Comparison of ENCODE assay signal across 18 cellular contexts in genomic region chr9:131984564-131984963, GRCh38.
DNase-seq lines count a peak whose midpoint lies in the region; ATAC-seq and TF ChIP-seq lines count a peak whose summit lies in the region.
"Had no signal": no experiment of that assay in that cellular context is flagged by ENCODE, and none has a peak within 500 bp of the region (broad histone marks: within the 10 kb centered on the region; RNA-seq: fewer than 3 reads in every experiment).

No MANE protein-coding gene starts in this region.

- no peak overlapping the region for H3K9ac ChIP-seq in GM23248
- H3K9ac ChIP-seq in IMR-90 (ENCODE audit: low read depth, low read length): no peak overlapping the region
- H3K9ac ChIP-seq in trophoblast cell (ENCODE audit: low read length): no peak overlapping the region

- H3F3A ChIP-seq in GM23248 (ENCODE audit: insufficient read depth): peaks cover 14% of the 10 kb centered on the region; the same call in 1 of the 2 replicates

- TF ChIP-seq CTCF in IMR-90 (conservative IDR thresholded peaks at IDR 0.05; ENCODE audit: low read depth, low read length) (no peak), choroid plexus epithelial cell (conservative IDR thresholded peaks at IDR 0.05; ENCODE audit: low read depth, low read length) (no peak), OCI-LY7 (conservative IDR thresholded peaks at IDR 0.05; ENCODE audit: low read length) (no peak)

- no peaks in the 10 kb centered on the region for H4K20me1 ChIP-seq in GM23248 (ENCODE audit: insufficient read depth)
- peaks cover 7% of the 10 kb centered on the region; the same call in 1 of the 2 replicates for H4K20me1 ChIP-seq in IMR-90 (ENCODE audit: insufficient read depth, low read length)
- no peaks in the 10 kb centered on the region; the same call in 1 of the 2 replicates for H4K20me1 ChIP-seq in OCI-LY7 (ENCODE audit: insufficient read depth, low read length)

- H3K23ac ChIP-seq in IMR-90 (ENCODE audit: low read depth, low read length): no peak overlapping the region
- H3K23ac ChIP-seq in trophoblast cell (ENCODE audit: low read length): no peak overlapping the region

- H3K27me3 ChIP-seq in GM23248 (replicated peaks; ENCODE audit: insufficient read depth) (no peaks in the 10 kb centered on the region), IMR-90 (ENCODE audit: control insufficient read depth, insufficient read depth, low read length) (no peaks in the 10 kb centered on the region), trophoblast cell (ENCODE audit: insufficient read depth, low read length) (no peaks in the 10 kb centered on the region), H7 (ENCODE audit: control insufficient read depth, insufficient read depth, low read length) (no peaks in the 10 kb centered on the region)
- H3K27me3 ChIP-seq: BE2C had no signal

- dilution Hi-C loops in IMR-90 (cut with HindIII; ENCODE audit: low sequenced_read_pairs, unreplicated experiment): no loop called here

- no peak overlapping the region for H2BK15ac ChIP-seq in IMR-90 (ENCODE audit: low read depth, low read length)

- H2AFZ ChIP-seq in GM23248: no peak overlapping the region
- no peak overlapping the region for H2AFZ ChIP-seq in IMR-90 (replicated peaks; ENCODE audit: low read length, poor library complexity)
- H2AFZ ChIP-seq in trophoblast cell (ENCODE audit: insufficient read depth, low read length, poor library complexity): no peak overlapping the region
- H2AFZ ChIP-seq in OCI-LY7 (ENCODE audit: low read length): no peak overlapping the region
- H2AFZ ChIP-seq: GM23338 had no signal

- no TSS peak for BruUV-seq in IMR-90 (replicated peaks; lab: Mats Ljungman, UMichigan)
- no TSS peak for BruUV-seq in OCI-LY7 (replicated peaks; lab: Mats Ljungman, UMichigan)

- H4K8ac ChIP-seq in IMR-90 (ENCODE audit: low read depth in 2 of 2, low read length in 2 of 2) (no peak overlapping the region), trophoblast cell (ENCODE audit: low read depth, low read length) (no peak overlapping the region)

- TF ChIP-seq RAD21 in IMR-90 (IDR thresholded peaks at IDR 0.05; ENCODE audit: low read length): no peak

- H3K36me3 ChIP-seq in GM23248 (ENCODE audit: low read depth): no peaks in the 10 kb centered on the region
- H3K36me3 ChIP-seq in IMR-90 (ENCODE audit: control insufficient read depth, insufficient read depth, low read length): no peaks in the 10 kb centered on the region
- no peaks in the 10 kb centered on the region for H3K36me3 ChIP-seq in trophoblast cell (ENCODE audit: control insufficient read depth in 1 of 2, insufficient read depth in 2 of 2, low read length in 2 of 2)
- H3K36me3 ChIP-seq in OCI-LY7 (ENCODE audit: insufficient read depth, low read length): no peaks in the 10 kb centered on the region
- no peaks in the 10 kb centered on the region for H3K36me3 ChIP-seq in H7 (replicated peaks; ENCODE audit: control insufficient read depth, insufficient read depth, low read length)
- H3K36me3 ChIP-seq: BE2C had no signal

- peak; percentile 27; the same call in 1 of the 2 replicates for ATAC-seq in IMR-90 (ENCODE audit: low read depth)
- no peak for ATAC-seq in GM21723 (IDR thresholded peaks at IDR 0.05; ENCODE audit: unreplicated experiment)
- ATAC-seq: A549, GM23338, K562 had no signal

- CTCF ChIA-PET in IMR-90 (lab: Yijun Ruan, JAX): interaction anchor here (1.4 kb wide), 1 partner anchor 121 kb away, joined by 3 read pairs; no protein-coding TSS in a partner anchor
- CTCF ChIA-PET in OCI-LY7 (lab: Charles Lee; ENCODE audit: unreplicated experiment): no interaction called here

- no peak overlapping the region for H2BK20ac ChIP-seq in IMR-90 (ENCODE audit: low read depth, low read length)

- no peak overlapping the region for H3K18ac ChIP-seq in IMR-90 (ENCODE audit: low read depth, low read length)
- H3K18ac ChIP-seq in trophoblast cell (ENCODE audit: low read length): no peak overlapping the region

- H3K4ac ChIP-seq in IMR-90 (ENCODE audit: low read depth, low read length): no peak overlapping the region
- H3K4ac ChIP-seq in trophoblast cell (ENCODE audit: low read depth, low read length): no peak overlapping the region

- no peak overlapping the region for H2AK9ac ChIP-seq in IMR-90 (replicated peaks; ENCODE audit: low read depth, low read length, poor library complexity)

- no peak overlapping the region for H3K56ac ChIP-seq in IMR-90 (ENCODE audit: extremely low read depth, insufficient read depth, low read length)

- intact Hi-C loops in IMR-90 (cut with micrococcal nuclease) (no loop called here), OCI-LY7 (cut with micrococcal nuclease; ENCODE audit: unreplicated experiment) (no loop called here)

- no peak overlapping the region for H4K5ac ChIP-seq in IMR-90 (ENCODE audit: low read depth, low read length)

- H3K4me1 ChIP-seq in GM23248 (ENCODE audit: insufficient read depth) (peaks cover 16% of the 10 kb centered on the region), IMR-90 (ENCODE audit: control insufficient read depth, insufficient read depth, low read length) (peaks cover 5% of the 10 kb centered on the region), trophoblast cell (ENCODE audit: control insufficient read depth in 1 of 2, insufficient read depth in 2 of 2, low read length in 2 of 2) (peaks cover 11 to 23% of the 10 kb centered on the region in 2 experiments), OCI-LY7 (ENCODE audit: insufficient read depth, low read length, poor library complexity, severe bottlenecking) (no peaks in the 10 kb centered on the region)

- peaks cover 11% of the 10 kb centered on the region for H3K9me1 ChIP-seq in IMR-90 (ENCODE audit: insufficient read depth, low read length)

- H2BK5ac ChIP-seq in IMR-90 (ENCODE audit: low read depth, low read length, poor library complexity, severe bottlenecking) (no peak overlapping the region), trophoblast cell (ENCODE audit: low read depth, low read length, poor library complexity) (no peak overlapping the region)

- no peaks in the 10 kb centered on the region for H3K9me3 ChIP-seq in GM23248 (ENCODE audit: low read depth)
- no peaks in the 10 kb centered on the region for H3K9me3 ChIP-seq in IMR-90 (ENCODE audit: control insufficient read depth, insufficient read depth, low read length)
- no peaks in the 10 kb centered on the region for H3K9me3 ChIP-seq in trophoblast cell (ENCODE audit: insufficient read depth, low read depth, low read length)
- H3K9me3 ChIP-seq in OCI-LY7 (ENCODE audit: low read length): no peaks in the 10 kb centered on the region
- H3K9me3 ChIP-seq: A549, BE2C had no signal

- no peak overlapping the region for H3K14ac ChIP-seq in IMR-90 (replicated peaks; ENCODE audit: low read depth, low read length)
- no peak overlapping the region for H3K14ac ChIP-seq in trophoblast cell (ENCODE audit: low read length)

- no peak overlapping the region for H4K91ac ChIP-seq in IMR-90 (ENCODE audit: insufficient read depth, low read depth, low read length)
- H4K91ac ChIP-seq in trophoblast cell (ENCODE audit: low read depth, low read length): no peak overlapping the region

- POLR2A ChIA-PET in IMR-90 (lab: Charles Lee; ENCODE audit: unreplicated experiment): no interaction called here
- POLR2A ChIA-PET in OCI-LY7 (lab: Charles Lee): no interaction called here

- H3K79me1 ChIP-seq in IMR-90 (ENCODE audit: low read depth in 1 of 2, low read length in 2 of 2): peaks cover 28 to 58% of the 10 kb centered on the region in 2 experiments
- H3K79me1 ChIP-seq in trophoblast cell (ENCODE audit: low read length): peaks cover 8% of the 10 kb centered on the region

- no peak overlapping the region for H4K12ac ChIP-seq in trophoblast cell (ENCODE audit: low read depth, low read length)

- in situ Hi-C loops in GM23248 (cut with MboI): no loop called here
- in situ Hi-C loops in IMR-90 (cut with MboI; ENCODE audit: low sequenced_read_pairs): no loop called here

- H2AK5ac ChIP-seq in IMR-90 (ENCODE audit: low read depth, low read length) (no peak overlapping the region), trophoblast cell (ENCODE audit: low read length) (no peak overlapping the region)

- no peak overlapping the region for H3K4me2 ChIP-seq in GM23248 (ENCODE audit: unreplicated experiment)
- no peak overlapping the region for H3K4me2 ChIP-seq in IMR-90 (ENCODE audit: low read depth, low read length)
- H3K4me2 ChIP-seq in trophoblast cell (ENCODE audit: low read length): no peak overlapping the region
- no peak overlapping the region for H3K4me2 ChIP-seq in OCI-LY7 (ENCODE audit: low read length)
- H3K4me2 ChIP-seq: A549, GM23338 had no signal

- H3K27ac ChIP-seq in GM23248 (no peak overlapping the region), IMR-90 (ENCODE audit: insufficient read depth, low read length) (no peak overlapping the region), trophoblast cell (ENCODE audit: low read depth, low read length) (no peak overlapping the region), OCI-LY7 (ENCODE audit: low read depth, low read length, poor library complexity, severe bottlenecking) (no peak overlapping the region)
- H3K27ac ChIP-seq: A549, C4-2B had no signal

- H2BK12ac ChIP-seq in trophoblast cell (ENCODE audit: low read length): no peak overlapping the region

- H2BK120ac ChIP-seq in IMR-90 (ENCODE audit: low read depth, low read length): no peak overlapping the region
- no peak overlapping the region for H2BK120ac ChIP-seq in trophoblast cell (ENCODE audit: insufficient read depth, low read length, poor library complexity)

- H3K79me2 ChIP-seq in GM23248 (ENCODE audit: insufficient read depth) (peaks cover 23% of the 10 kb centered on the region), trophoblast cell (ENCODE audit: control insufficient read depth, insufficient read depth, low read length, poor library complexity) (no peaks in the 10 kb centered on the region), OCI-LY7 (ENCODE audit: insufficient read depth, low read depth, low read length) (no peaks in the 10 kb centered on the region)

- TF ChIP-seq POLR2A in IMR-90 (IDR thresholded peaks at IDR 0.05; ENCODE audit: low read depth, low read length): no peak

- DNase-seq in GM23248 (peak; percentile 33), IMR-90 (peak; percentile 29), choroid plexus epithelial cell (ENCODE audit: low read depth) (peak; percentile 18), trophoblast cell (peak; percentile 40 to 59), OCI-LY7 (ENCODE audit: low spot score) (no peak), cerebellar cortex (ENCODE audit: low spot score) (no peak), H7 (no peak)
- DNase-seq: BE2C; CD4-positive, alpha-beta memory T cell; DMS79; EL; GDM1; H9 had no signal

- no peaks in the 10 kb centered on the region for H3K9me2 ChIP-seq in GM23248 (ENCODE audit: insufficient read depth)
- no peaks in the 10 kb centered on the region for H3K9me2 ChIP-seq in OCI-LY7 (ENCODE audit: insufficient read depth, low read length)

- no peak overlapping the region for H3K4me3 ChIP-seq in GM23248
- no peak overlapping the region for H3K4me3 ChIP-seq in IMR-90 (ENCODE audit: insufficient read depth, low read depth, low read length)
- H3K4me3 ChIP-seq in choroid plexus epithelial cell (ENCODE audit: low read depth, low read length): no peak overlapping the region
- no peak overlapping the region for H3K4me3 ChIP-seq in trophoblast cell (ENCODE audit: low read depth, low read length)
- no peak overlapping the region for H3K4me3 ChIP-seq in OCI-LY7 (ENCODE audit: low read depth, low read length, poor library complexity, severe bottlenecking)
- H3K4me3 ChIP-seq in H7 (ENCODE audit: insufficient read depth, low read depth, low read length): no peak overlapping the region
- H3K4me3 ChIP-seq: A549, GM23338, K562 had no signal

- 85 to 94% methylated on average over 1 of the region's 1 CpG for WGBS in GM23248 (ENCODE audit: low coverage in 1 of 2, low lambda C conversion rate in 2 of 2, missing lambda C conversion rate in 2 of 2), 2 experiments
- WGBS in IMR-90 (ENCODE audit: extremely low coverage in 2 of 2, insufficient read length in 1 of 2), 2 experiments: no CpG with 5 or more reads among the region's 1 CpG
- no CpG with 5 or more reads among the region's 1 CpG for WGBS in trophoblast cell (ENCODE audit: extremely low coverage, insufficient coverage, insufficient read length)

Comparison
In these comparisons a context has a peak if more than half of its experiments do, and no peak if none do; other contexts are left out.
1. DNase-seq: peak in GM23248 (single experiment), IMR-90 (single experiment), choroid plexus epithelial cell (single experiment) and trophoblast cell (2 of 2); none in OCI-LY7 (single experiment), cerebellar cortex (single experiment) and H7 (single experiment).